8 cellular contexts compared by ENCODE assay signal in the genomic region with DNA sequence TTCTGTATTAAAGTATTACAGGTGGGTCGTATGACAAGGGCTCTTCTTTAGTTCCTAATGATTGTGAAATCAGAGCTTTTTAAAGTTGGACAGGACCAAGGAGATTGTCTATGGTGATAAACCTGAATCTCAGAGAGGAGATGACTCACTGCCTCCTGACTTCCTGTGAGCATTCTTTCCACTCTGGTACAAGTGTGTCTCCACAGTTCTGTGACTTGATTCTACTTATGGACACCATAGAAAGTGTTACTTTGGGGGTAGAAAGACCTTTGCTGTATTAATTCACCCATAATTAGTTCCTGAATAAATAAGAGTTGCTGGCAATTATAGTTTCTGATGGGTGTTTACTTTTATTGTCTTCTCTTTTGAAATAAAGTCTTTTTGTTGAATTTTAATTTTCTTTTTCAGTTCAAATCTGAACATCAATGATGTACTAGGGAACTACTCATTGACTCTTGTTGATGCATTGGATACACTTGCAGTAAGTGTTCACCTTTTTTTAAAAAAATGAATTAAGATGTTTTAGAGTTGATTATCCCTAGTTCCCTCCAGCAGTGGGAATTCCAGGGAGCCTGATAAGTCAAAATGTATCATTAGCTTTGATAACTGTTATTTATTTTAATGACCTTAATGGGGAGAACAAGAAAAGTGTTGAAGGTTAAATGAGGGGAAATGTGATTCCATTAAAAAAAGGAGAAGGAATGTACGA. TPM values are rescaled to one million over a fixed set of nuclear protein-coding genes. Genes with fewer than 3 reads are reported as not detected.
DNase-seq lines count a peak whose midpoint lies in the region; ATAC-seq and TF ChIP-seq lines count a peak whose summit lies in the region.

No MANE protein-coding gene starts in this region.

- H3K27ac Mint-ChIP-seq in progenitor cell of endocrine pancreas: no peak overlapping the region

- ATAC-seq in GM19372 (IDR thresholded peaks at IDR 0.05; ENCODE audit: low read depth, unreplicated experiment) (peak; percentile 35), HG03442 (IDR thresholded peaks at IDR 0.05; ENCODE audit: unreplicated experiment) (peak; percentile 47), HG02970 (IDR thresholded peaks at IDR 0.05; ENCODE audit: low FRiP score, unreplicated experiment) (no peak)

- DNase-seq in COLO829 (ENCODE audit: low spot score) (peak; percentile 82), T-helper 1 cell (peak in 4 of 5 donors; percentile 32 to 84 (median 43)), esophagus squamous epithelium (lab: John Stamatoyannopoulos, UW) (no peak), progenitor cell of endocrine pancreas (ENCODE audit: low spot score, unreplicated experiment) (no peak)

- H3K9me3 ChIP-seq in esophagus squamous epithelium: no peaks in the 10 kb centered on the region
- no peaks in the 10 kb centered on the region for H3K9me3 ChIP-seq in skeletal muscle tissue (ENCODE audit: control insufficient read depth in 3 of 3, low read length in 3 of 3)

- H3K27me3 ChIP-seq in esophagus squamous epithelium (no peaks in the 10 kb centered on the region), skeletal muscle tissue (ENCODE audit: control insufficient read depth in 3 of 3, insufficient read depth in 3 of 3, low read length in 3 of 3) (no peaks in the 10 kb centered on the region)

- H3K27ac ChIP-seq in esophagus squamous epithelium: peak overlapping the region; percentile 83 to 89 (median 86)
- H3K27ac ChIP-seq in skeletal muscle tissue (ENCODE audit: low read depth, low read length): peak overlapping the region; percentile 65

- WGBS in esophagus squamous epithelium, 2 donors: 42 to 45% methylated on average over 2 of the region's 2 CpGs

- H3K36me3 Mint-ChIP-seq in progenitor cell of endocrine pancreas (ENCODE audit: insufficient read depth): peaks cover 20% of the 10 kb centered on the region

- H3K36me3 ChIP-seq in esophagus squamous epithelium (peaks cover 0 to 26% (median 0%) of the 10 kb centered on the region in 3 donors), skeletal muscle tissue (ENCODE audit: control insufficient read depth in 3 of 3, insufficient read depth in 3 of 3, low read length in 3 of 3) (peaks cover 0 to 14% (median 0%) of the 10 kb centered on the region in 3 donors)

- TF ChIP-seq CTCF in esophagus squamous epithelium (IDR thresholded peaks at IDR 0.05) (no peak), progenitor cell of endocrine pancreas (IDR thresholded peaks at IDR 0.05; ENCODE audit: unreplicated experiment) (no peak)

- no peaks in the 10 kb centered on the region for H3K27me3 Mint-ChIP-seq in progenitor cell of endocrine pancreas

- H3K4me1 ChIP-seq in esophagus squamous epithelium: peaks cover 8 to 89% (median 43%) of the 10 kb centered on the region in 3 donors
- H3K4me1 ChIP-seq in skeletal muscle tissue (ENCODE audit: control insufficient read depth in 3 of 3, insufficient read depth in 3 of 3, low read length in 3 of 3): peaks cover 20 to 29% (median 21%) of the 10 kb centered on the region in 3 donors

- H3K4me3 ChIP-seq in esophagus squamous epithelium: no peak overlapping the region
- no peak overlapping the region for H3K4me3 ChIP-seq in skeletal muscle tissue (ENCODE audit: low read length in 3 of 3)

- H3K9ac ChIP-seq in skeletal muscle tissue (ENCODE audit: low read depth in 1 of 3, low read length in 3 of 3): no peak overlapping the region

- no peak overlapping the region for H3K4me3 Mint-ChIP-seq in progenitor cell of endocrine pancreas (ENCODE audit: low read depth)

- intact Hi-C loops in esophagus squamous epithelium (cut with DNase I): no loop called here

- no peaks in the 10 kb centered on the region for H3K9me3 Mint-ChIP-seq in progenitor cell of endocrine pancreas (ENCODE audit: low read depth)

- H3K4me1 Mint-ChIP-seq in progenitor cell of endocrine pancreas (ENCODE audit: low read depth): peaks cover 21% of the 10 kb centered on the region

- no peak for TF ChIP-seq POLR2A in esophagus squamous epithelium (IDR thresholded peaks at IDR 0.05)

RNA-seq across cellular contexts. Expression of a gene that starts 7.4 kb away (rescaled TPM):
- total RNA-seq in esophagus squamous epithelium (10 to 100 TPM; 25.0 to 56.6 (median 40.2) TPM), skeletal muscle tissue (5.7 TPM), progenitor cell of endocrine pancreas (24.1 and 25.4 TPM in 2 replicates)

Comparison
In these comparisons a context has a peak if more than half of its experiments do, and no peak if none do; other contexts are left out.
1. DNase-seq: peak in COLO829 (single experiment) and T-helper 1 cell (4 of 5); none in esophagus squamous epithelium (single experiment) and progenitor cell of endocrine pancreas (single experiment).